In genomic region chr6:41071923-41072835, GRCh38 we compare ENCODE assay signal across 8 cellular contexts. TPM values are rescaled to one million over a fixed set of nuclear protein-coding genes. Genes with fewer than 3 reads are reported as not detected.
A peak's percentile ranks its signal among the peaks of the same experiment; 100 is the strongest.
DNase-seq lines count a peak whose midpoint lies in the region; ATAC-seq and TF ChIP-seq lines count a peak whose summit lies in the region.

TSS of gene OARD1 (minus strand) at chr6:41072356. CDS start at chr6:41071634, 722 bp downstream.

- TF ChIP-seq POLR2A in GM19193 (IDR thresholded peaks at IDR 0.05; ENCODE audit: extremely low read depth, insufficient read depth, insufficient read length), result peak; percentile 67

- H3K36me3 ChIP-seq in kidney epithelial cell (ENCODE audit: control insufficient read depth, insufficient read depth, low read length), result no peaks in the 10 kb centered on the region

- TF ChIP-seq CTCF in chondrocyte (IDR thresholded peaks at IDR 0.05) (peak; percentile 2), kidney epithelial cell (IDR thresholded peaks at IDR 0.05; ENCODE audit: insufficient read depth, low read length, poor library complexity, severe bottlenecking) (peak; percentile 6)

- H3K27me3 ChIP-seq in kidney epithelial cell (ENCODE audit: control insufficient read depth, insufficient read depth, low read length), result no peaks in the 10 kb centered on the region

- peaks cover 2% of the 10 kb centered on the region for H3K36me3 Mint-ChIP-seq in chondrocyte (ENCODE audit: low read depth)

- no peaks in the 10 kb centered on the region for H3K9me3 Mint-ChIP-seq in chondrocyte (ENCODE audit: low read depth)

- ATAC-seq in HG03439 (IDR thresholded peaks at IDR 0.05; ENCODE audit: unreplicated experiment), result peak; percentile 68

- H3K4me3 Mint-ChIP-seq in chondrocyte (ENCODE audit: unreplicated experiment), result peak within 1 kb of the TSS; percentile 90

- H3K4me3 ChIP-seq in kidney epithelial cell (ENCODE audit: low read depth, low read length), result peak within 1 kb of the TSS; percentile 75

- DNase-seq in AML-193 (lab: John Stamatoyannopoulos, UW) (peak; percentile 100), NCI-H510A treated with DMSO at 0.1 percent for 48 hours (lab: John Stamatoyannopoulos, UW) (peak; percentile 100), chondrocyte (ENCODE audit: low spot score) (peak; percentile 100), kidney epithelial cell (ENCODE audit: low read depth) (peak; percentile 94)
- DNase-seq in activated CD4-positive, alpha-beta T cell treated with anti-CD3 and anti-CD28 coated beads for 24 hours (ENCODE audit: low read depth in 2 of 2), result peak; percentile 99 to 100
- peak; percentile 98 to 99 for DNase-seq in stimulated activated CD4-positive, alpha-beta T cell treated with anti-CD3 and anti-CD28 coated beads, Interleukin-1b, Interleukin-23, amount 100 ng/mL, for 1 hour (ENCODE audit: low read depth in 2 of 2)

- peaks cover 43% of the 10 kb centered on the region for H3K4me1 Mint-ChIP-seq in chondrocyte (ENCODE audit: low read depth)

- H3K27ac Mint-ChIP-seq in chondrocyte (ENCODE audit: unreplicated experiment), result peak within 1 kb of the TSS; percentile 99

- no peaks in the 10 kb centered on the region for H3K27me3 Mint-ChIP-seq in chondrocyte (ENCODE audit: low read depth)

RNA-seq across cellular contexts. Expression of gene OARD1, which starts in this region (rescaled TPM):
- total RNA-seq in chondrocyte (11.4 to 12.2 TPM (median 12.2 TPM) in 3 replicates), kidney epithelial cell (16.1 and 19.4 TPM in 2 replicates)

Comparison
In these comparisons a context has a peak if more than half of its experiments do, and no peak if none do; other contexts are left out.
1. Peak in every context shown above with its lines: DNase-seq, ATAC-seq and H3K4me3 ChIP-seq.